Comparison of ENCODE assay signal across 21 cellular contexts in genomic region chr18:551404-552061, GRCh38. TPM values are rescaled to one million over a fixed set of nuclear protein-coding genes. Genes with fewer than 3 reads are reported as not detected.
DNase-seq lines count a peak whose midpoint lies in the region; ATAC-seq and FAIRE-seq lines count a peak whose summit lies in the region.
"Had no signal": no experiment of that assay in that cellular context is flagged by ENCODE, and none has a peak within 500 bp of the region (broad histone marks: within the 10 kb centered on the region; RNA-seq: fewer than 3 reads in every experiment).

No MANE protein-coding gene starts in this region.

- no peak overlapping the region for H3K4me3 Mint-ChIP-seq in activated CD4-positive, alpha-beta memory T cell treated with anti-CD3 and anti-CD28 coated beads for 36 hours
- H3K4me3 Mint-ChIP-seq: activated CD8-positive, alpha-beta memory T cell treated with anti-CD3 and anti-CD28 coated beads, Interleukin-2, amount 10 ng/mL, durations not matched to agents 7 days and 5 days; CD4-positive, CD25-positive, alpha-beta regulatory T cell; nephron; T-helper 1 cell treated with Interleukin-12 subunit alpha and Interleukin-12 subunit beta and Interleukin-4 antibody, amounts not matched to agents 30 μg/mL and 1 μg/mL, for 36 hours had no signal

- ATAC-seq in GM19463 (IDR thresholded peaks at IDR 0.05; ENCODE audit: unreplicated experiment) (peak; percentile 99), HG02759 (IDR thresholded peaks at IDR 0.05; ENCODE audit: unreplicated experiment) (peak; percentile 96), HG03342 (IDR thresholded peaks at IDR 0.05; ENCODE audit: unreplicated experiment) (peak; percentile 96), GM18502 (IDR thresholded peaks at IDR 0.05; ENCODE audit: poor library complexity, unreplicated experiment) (no peak)
- ATAC-seq: activated CD8-positive, alpha-beta memory T cell treated with anti-CD3 and anti-CD28 coated beads, Interleukin-2, amount 10 ng/mL, durations not matched to agents 7 days and 5 days had no signal

- no peaks in the 10 kb centered on the region for H3K4me1 Mint-ChIP-seq in activated CD4-positive, alpha-beta memory T cell treated with anti-CD3 and anti-CD28 coated beads for 36 hours (ENCODE audit: low read depth)
- H3K4me1 Mint-ChIP-seq: activated CD8-positive, alpha-beta memory T cell treated with anti-CD3 and anti-CD28 coated beads, Interleukin-2, amount 10 ng/mL, durations not matched to agents 7 days and 5 days; CD4-positive, CD25-positive, alpha-beta regulatory T cell; nephron had no signal

- FAIRE-seq in GM18507 (lab: Jason Lieb, UNC) = peak; percentile 85

- CTCF ChIA-PET in activated CD4-positive, alpha-beta memory T cell treated with anti-CD3 and anti-CD28 coated beads for 36 hours (lab: Charles Lee) = no interaction called here

- H3K27me3 Mint-ChIP-seq in activated CD4-positive, alpha-beta memory T cell treated with anti-CD3 and anti-CD28 coated beads for 36 hours = peaks cover 12% of the 10 kb centered on the region
- H3K27me3 Mint-ChIP-seq: CD4-positive, CD25-positive, alpha-beta regulatory T cell had no signal

- H3K27ac Mint-ChIP-seq in activated CD4-positive, alpha-beta memory T cell treated with anti-CD3 and anti-CD28 coated beads for 36 hours = no peak overlapping the region
- H3K27ac Mint-ChIP-seq: activated CD8-positive, alpha-beta memory T cell treated with anti-CD3 and anti-CD28 coated beads, Interleukin-2, amount 10 ng/mL, durations not matched to agents 7 days and 5 days; CD4-positive, CD25-positive, alpha-beta regulatory T cell; nephron; T-helper 1 cell treated with Interleukin-12 subunit alpha and Interleukin-12 subunit beta and Interleukin-4 antibody, amounts not matched to agents 30 μg/mL and 1 μg/mL, for 36 hours had no signal

- no peaks in the 10 kb centered on the region for H3K9me3 Mint-ChIP-seq in activated CD4-positive, alpha-beta memory T cell treated with anti-CD3 and anti-CD28 coated beads for 36 hours
- H3K9me3 Mint-ChIP-seq: CD4-positive, CD25-positive, alpha-beta regulatory T cell; T-helper 1 cell treated with Interleukin-12 subunit alpha and Interleukin-12 subunit beta and Interleukin-4 antibody, amounts not matched to agents 30 μg/mL and 1 μg/mL, for 36 hours had no signal

- H3K36me3 Mint-ChIP-seq in activated CD4-positive, alpha-beta memory T cell treated with anti-CD3 and anti-CD28 coated beads for 36 hours = no peaks in the 10 kb centered on the region
- H3K36me3 Mint-ChIP-seq: activated CD8-positive, alpha-beta memory T cell treated with anti-CD3 and anti-CD28 coated beads, Interleukin-2, amount 10 ng/mL, durations not matched to agents 7 days and 5 days; CD4-positive, CD25-positive, alpha-beta regulatory T cell had no signal

- POLR2A ChIA-PET in activated CD4-positive, alpha-beta memory T cell treated with anti-CD3 and anti-CD28 coated beads for 36 hours (lab: Charles Lee) = no interaction called here

- DNase-seq in GM18507 (ENCODE audit: extremely low spot score, insufficient read length, low read depth) (peak; percentile 18), anterior cingulate cortex (lab: John Stamatoyannopoulos, UW) (no peak)
- no peak for DNase-seq in activated CD4-positive, alpha-beta T cell treated with anti-CD3 and anti-CD28 coated beads, Interleukin-2, amount 50 U/mL, for 1 hour
- DNase-seq in activated CD4-positive, alpha-beta memory T cell treated with anti-CD3 and anti-CD28 coated beads for 36 hours = no peak
- DNase-seq: activated CD4-positive, CD25-positive, alpha-beta regulatory T cell; activated CD8-positive, alpha-beta memory T cell treated with anti-CD3 and anti-CD28 coated beads, Interleukin-2, amount 10 ng/mL, durations not matched to agents 7 days and 5 days; activated gamma-delta T cell treated with Interleukin-2 at 50 U/mL for 16 hours; CD4-positive, CD25-positive, alpha-beta regulatory T cell; colonic mucosa; mammary epithelial cell; MG63; NCI-H2107 had no signal

- intact Hi-C loops in activated CD4-positive, alpha-beta memory T cell treated with anti-CD3 and anti-CD28 coated beads for 36 hours (cut with micrococcal nuclease) = no loop called here

RNA-seq across cellular contexts. Expression of gene CETN1, which starts 28.6 kb away (rescaled TPM):
- total RNA-seq in activated CD4-positive, alpha-beta memory T cell treated with anti-CD3 and anti-CD28 coated beads for 36 hours = not detected
- total RNA-seq: activated CD8-positive, alpha-beta memory T cell treated with anti-CD3 and anti-CD28 coated beads, Interleukin-2, amount 10 ng/mL, durations not matched to agents 7 days and 5 days; CD4-positive, CD25-positive, alpha-beta regulatory T cell; colonic mucosa; glomerular endothelial cell; mammary epithelial cell; renal cortical epithelial cell; suprapubic skin had no signal

RNA-seq across cellular contexts. Expression of gene CLUL1, which starts 45.3 kb away (rescaled TPM):
- not detected for total RNA-seq in activated CD4-positive, alpha-beta memory T cell treated with anti-CD3 and anti-CD28 coated beads for 36 hours
- total RNA-seq: activated CD8-positive, alpha-beta memory T cell treated with anti-CD3 and anti-CD28 coated beads, Interleukin-2, amount 10 ng/mL, durations not matched to agents 7 days and 5 days; CD4-positive, CD25-positive, alpha-beta regulatory T cell; colonic mucosa; glomerular endothelial cell had no signal

RNA-seq across cellular contexts. Expression of gene COLEC12, which starts 51.0 kb away (rescaled TPM):
- not detected for total RNA-seq in activated CD4-positive, alpha-beta memory T cell treated with anti-CD3 and anti-CD28 coated beads for 36 hours
- total RNA-seq: activated CD8-positive, alpha-beta memory T cell treated with anti-CD3 and anti-CD28 coated beads, Interleukin-2, amount 10 ng/mL, durations not matched to agents 7 days and 5 days; CD4-positive, CD25-positive, alpha-beta regulatory T cell had no signal
